ENCODE assay signal across 23 cellular contexts in the genomic region with DNA sequence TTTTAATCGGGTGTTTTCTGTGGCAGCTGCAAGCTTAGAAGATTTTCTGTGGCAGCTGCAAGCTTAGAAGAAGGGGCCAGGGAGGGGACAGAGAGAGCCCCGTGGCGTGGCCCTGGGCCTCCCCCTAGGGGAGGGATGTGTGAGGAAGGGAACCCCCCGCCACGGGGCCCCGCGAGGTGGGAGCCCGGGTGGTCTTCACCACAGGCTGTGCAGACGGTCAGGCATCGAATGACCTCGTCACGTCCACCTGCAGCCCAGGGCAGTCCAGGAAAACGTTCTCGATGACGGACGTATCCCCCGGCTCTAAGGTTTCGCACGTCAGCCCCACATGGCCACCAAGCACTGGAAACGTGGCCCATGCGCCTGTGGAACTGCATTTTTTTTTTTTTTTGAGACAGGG. TPM values are rescaled to one million over a fixed set of nuclear protein-coding genes. Genes with fewer than 3 reads are reported as not detected.
DNase-seq lines count a peak whose midpoint lies in the region; ATAC-seq and TF ChIP-seq lines count a peak whose summit lies in the region.
"Had no signal": no experiment of that assay in that cellular context is flagged by ENCODE, and none has a peak within 500 bp of the region (broad histone marks: within the 10 kb centered on the region; RNA-seq: fewer than 3 reads in every experiment).

No MANE protein-coding gene starts in this region.

- H3K4me1 ChIP-seq in psoas muscle = no peaks in the 10 kb centered on the region

- ATAC-seq in activated T-cell treated with anti-CD3 and anti-CD28 coated beads, Interleukin-2, amount 50 U/mL, for 4 hours = no peak
- ATAC-seq in psoas muscle = no peak

- H3K27ac ChIP-seq in skin epidermis (peak overlapping the region in 13 of 21 experiments; percentile 27 to 91 (median 73)), psoas muscle (no peak overlapping the region)
- H3K27ac ChIP-seq: ascending aorta, left ventricle myocardium inferior, suprapubic skin, VCaP had no signal

- no peaks in the 10 kb centered on the region for H3K27me3 ChIP-seq in GM06990 (replicated peaks; ENCODE audit: control insufficient read depth, insufficient read depth, low read length)
- peaks cover 0 to 5% (median 0%) of the 10 kb centered on the region in 3 donors for H3K27me3 ChIP-seq in psoas muscle (ENCODE audit: insufficient read depth in 3 of 3, low read length in 2 of 3)
- H3K27me3 ChIP-seq: ascending aorta, suprapubic skin had no signal

- CTCF ChIA-PET in activated CD4-positive, alpha-beta memory T cell treated with anti-CD3 and anti-CD28 coated beads for 36 hours (lab: Charles Lee) = interaction anchor here (1.3 to 6.9 kb wide), 3 partner anchors 20 to 46 kb away, joined by 3 to 41 read pairs (median 8); a partner anchor contains a TSS

- H3K27ac Mint-ChIP-seq in activated T-cell treated with anti-CD3 and anti-CD28 coated beads, Interleukin-2, amount 50 U/mL, for 24 hours = peak overlapping the region; percentile 75
- H3K27ac Mint-ChIP-seq in activated CD4-positive, alpha-beta memory T cell treated with anti-CD3 and anti-CD28 coated beads for 36 hours = peak overlapping the region; percentile 18

- intact Hi-C loops in activated CD4-positive, alpha-beta memory T cell treated with anti-CD3 and anti-CD28 coated beads for 36 hours (cut with micrococcal nuclease) = loop anchor here (1.0 kb wide), 1 partner anchor 9 kb away; no protein-coding TSS in a partner anchor
- intact Hi-C loops in psoas muscle (cut with DNase I) = no loop called here

- POLR2A ChIA-PET in activated CD4-positive, alpha-beta memory T cell treated with anti-CD3 and anti-CD28 coated beads for 36 hours (lab: Charles Lee) = interaction anchor here (1.0 to 4.6 kb wide), 6 partner anchors 8 to 60 kb away, joined by 3 to 26 read pairs (median 6); a partner anchor contains a TSS

- no peak for DNase-seq in activated T-cell treated with anti-CD3 and anti-CD28 coated beads, Interleukin-2, amount 50 U/mL, for 24 hours
- DNase-seq in activated T-cell treated with anti-CD3 and anti-CD28 coated beads, Interleukin-2, amount 50 U/mL, for 4 hours = no peak
- DNase-seq in GM06990 (ENCODE audit: extremely low read depth, insufficient read length) (peak; percentile 32), NCI-H146 (lab: John Stamatoyannopoulos, UW) (no peak), psoas muscle (no peak), NCI-H187 (lab: John Stamatoyannopoulos, UW) (no peak)
- no peak for DNase-seq in activated CD4-positive, alpha-beta memory T cell treated with anti-CD3 and anti-CD28 coated beads for 36 hours
- DNase-seq: activated naive CD4-positive, alpha-beta T cell treated with Interleukin-2 at 50 U/mL for 16 hours; DMS79; left ventricle myocardium inferior; midbrain; NCI-H1092 treated with DMSO at 0.1 percent for 48 hours; NCI-H524 treated with DMSO at 0.1 percent for 48 hours; Right ventricle myocardium superior; stimulated activated CD4-positive, alpha-beta T cell treated with anti-CD3 and anti-CD28 coated beads, Interleukin-4, amount 100 ng/mL, for 4 hours had no signal

- H3K4me3 ChIP-seq in GM06990 (replicated peaks; ENCODE audit: low read depth, low read length) (no peak overlapping the region), skin epidermis (no peak overlapping the region), psoas muscle (no peak overlapping the region)
- H3K4me3 ChIP-seq: ascending aorta, heart left ventricle, left ventricle myocardium inferior, suprapubic skin had no signal

- no peaks in the 10 kb centered on the region for H3K9me3 ChIP-seq in psoas muscle
- H3K9me3 ChIP-seq: ascending aorta, heart left ventricle, left ventricle myocardium inferior, suprapubic skin had no signal

- H3K36me3 ChIP-seq in GM06990 (ENCODE audit: control insufficient read depth, insufficient read depth, low read length) (peaks cover 46% of the 10 kb centered on the region), psoas muscle (ENCODE audit: insufficient read depth in 1 of 2, low read depth in 1 of 2) (peaks cover 3 to 43% of the 10 kb centered on the region in 2 donors)

- H3K27me3 Mint-ChIP-seq in activated T-cell treated with anti-CD3 and anti-CD28 coated beads, Interleukin-2, amount 50 U/mL, for 24 hours = no peaks in the 10 kb centered on the region
- no peaks in the 10 kb centered on the region for H3K27me3 Mint-ChIP-seq in activated T-cell treated with anti-CD3 and anti-CD28 coated beads, Interleukin-2, amount 50 U/mL, for 4 hours (ENCODE audit: low read depth)
- no peaks in the 10 kb centered on the region for H3K27me3 Mint-ChIP-seq in activated CD4-positive, alpha-beta memory T cell treated with anti-CD3 and anti-CD28 coated beads for 36 hours
- H3K27me3 Mint-ChIP-seq: T-cell had no signal

- peaks cover 89% of the 10 kb centered on the region for H3K36me3 Mint-ChIP-seq in activated T-cell treated with anti-CD3 and anti-CD28 coated beads, Interleukin-2, amount 50 U/mL, for 24 hours (ENCODE audit: low read depth)
- peaks cover 18% of the 10 kb centered on the region for H3K36me3 Mint-ChIP-seq in activated T-cell treated with anti-CD3 and anti-CD28 coated beads, Interleukin-2, amount 50 U/mL, for 4 hours (ENCODE audit: insufficient read depth)
- peaks cover 42% of the 10 kb centered on the region for H3K36me3 Mint-ChIP-seq in activated CD4-positive, alpha-beta memory T cell treated with anti-CD3 and anti-CD28 coated beads for 36 hours

- TF ChIP-seq CTCF in GM06990 (IDR thresholded peaks at IDR 0.05; ENCODE audit: insufficient read depth, low read length, poor library complexity, severe bottlenecking) = no peak
- no peak for TF ChIP-seq CTCF in psoas muscle (IDR thresholded peaks at IDR 0.05)

- no peaks in the 10 kb centered on the region for H3K9me3 Mint-ChIP-seq in activated T-cell treated with anti-CD3 and anti-CD28 coated beads, Interleukin-2, amount 50 U/mL, for 24 hours
- H3K9me3 Mint-ChIP-seq in activated T-cell treated with anti-CD3 and anti-CD28 coated beads, Interleukin-2, amount 50 U/mL, for 4 hours = no peaks in the 10 kb centered on the region
- H3K9me3 Mint-ChIP-seq in activated CD4-positive, alpha-beta memory T cell treated with anti-CD3 and anti-CD28 coated beads for 36 hours = no peaks in the 10 kb centered on the region
- H3K9me3 Mint-ChIP-seq: CD8-positive, alpha-beta memory T cell; neural crest cell; T-cell had no signal

- WGBS in psoas muscle, 3 donors = 54 to 68% (median 56%) methylated on average over 21 of the region's 21 CpGs

- peaks cover 65% of the 10 kb centered on the region for H3K4me1 Mint-ChIP-seq in activated T-cell treated with anti-CD3 and anti-CD28 coated beads, Interleukin-2, amount 50 U/mL, for 24 hours (ENCODE audit: low read depth)
- H3K4me1 Mint-ChIP-seq in activated T-cell treated with anti-CD3 and anti-CD28 coated beads, Interleukin-2, amount 50 U/mL, for 4 hours (ENCODE audit: low read depth) = peaks cover 46% of the 10 kb centered on the region
- peaks cover 49% of the 10 kb centered on the region for H3K4me1 Mint-ChIP-seq in activated CD4-positive, alpha-beta memory T cell treated with anti-CD3 and anti-CD28 coated beads for 36 hours (ENCODE audit: low read depth)

- no peak overlapping the region for H3K4me3 Mint-ChIP-seq in activated T-cell treated with anti-CD3 and anti-CD28 coated beads, Interleukin-2, amount 50 U/mL, for 24 hours
- H3K4me3 Mint-ChIP-seq in activated T-cell treated with anti-CD3 and anti-CD28 coated beads, Interleukin-2, amount 50 U/mL, for 4 hours = no peak overlapping the region
- H3K4me3 Mint-ChIP-seq in activated CD4-positive, alpha-beta memory T cell treated with anti-CD3 and anti-CD28 coated beads for 36 hours = no peak overlapping the region
- H3K4me3 Mint-ChIP-seq: neural crest cell had no signal

RNA-seq across cellular contexts. Expression of a gene that starts 8.6 kb away (rescaled TPM):
- total RNA-seq in activated T-cell treated with anti-CD3 and anti-CD28 coated beads, Interleukin-2, amount 50 U/mL, for 4 hours = 100 to 1,000 TPM; 303 to 380 (median 323) TPM
- 100 to 1,000 TPM; 204 to 207 TPM for total RNA-seq in activated CD4-positive, alpha-beta memory T cell treated with anti-CD3 and anti-CD28 coated beads for 36 hours
- 100 to 1,000 TPM; 133 to 147 (median 143) TPM for total RNA-seq in psoas muscle
- polyA plus RNA-seq in psoas muscle = 100 to 1,000 TPM; 170 to 243 (median 217) TPM

RNA-seq across cellular contexts. Expression of a gene that starts 17.2 kb away (rescaled TPM):
- total RNA-seq in activated T-cell treated with anti-CD3 and anti-CD28 coated beads, Interleukin-2, amount 50 U/mL, for 4 hours = 100 to 1,000 TPM; 148 to 165 (median 162) TPM
- total RNA-seq in activated CD4-positive, alpha-beta memory T cell treated with anti-CD3 and anti-CD28 coated beads for 36 hours = 100 to 1,000 TPM; 274 to 275 TPM
- 100 to 1,000 TPM; 279 to 560 (median 304) TPM for total RNA-seq in psoas muscle
- 100 to 1,000 TPM; 490 to 762 (median 618) TPM for polyA plus RNA-seq in psoas muscle

RNA-seq across cellular contexts. Expression of a gene that starts 19.7 kb away (rescaled TPM):
- 100 to 1,000 TPM; 128 to 133 (median 133) TPM for total RNA-seq in activated T-cell treated with anti-CD3 and anti-CD28 coated beads, Interleukin-2, amount 50 U/mL, for 4 hours
- 100 to 1,000 TPM; 136 to 142 TPM for total RNA-seq in activated CD4-positive, alpha-beta memory T cell treated with anti-CD3 and anti-CD28 coated beads for 36 hours
- 1 to 10 TPM; 2.0 to 4.0 (median 3.2) TPM for total RNA-seq in psoas muscle
- 1 to 10 TPM; 1.2 to 1.8 (median 1.8) TPM for polyA plus RNA-seq in psoas muscle

RNA-seq across cellular contexts. Expression of a gene that starts 46.7 kb away (rescaled TPM):
- 1 to 10 TPM; 7.1 to 8.7 (median 8.6) TPM for total RNA-seq in activated T-cell treated with anti-CD3 and anti-CD28 coated beads, Interleukin-2, amount 50 U/mL, for 4 hours
- 10 to 100 TPM; 28.3 to 29.3 TPM for total RNA-seq in activated CD4-positive, alpha-beta memory T cell treated with anti-CD3 and anti-CD28 coated beads for 36 hours
- total RNA-seq in psoas muscle = 10 to 100 TPM in 3 of 4 donors, 1 to 10 TPM in 1; 5.2 to 19.5 (median 16.5) TPM
- polyA plus RNA-seq in psoas muscle = 10 to 100 TPM in 1 of 3 donors, 1 to 10 TPM in 2; 2.6 to 10.1 (median 3.3) TPM

Comparison
In these comparisons a context has a peak if more than half of its experiments do, and no peak if none do; other contexts are left out.
1. RNA of a gene that starts 19.7 kb away (total RNA-seq): 136 to 142 TPM in activated CD4-positive, alpha-beta memory T cell treated with anti-CD3 and anti-CD28 coated beads for 36 hours and 128 to 133 TPM in activated T-cell treated with anti-CD3 and anti-CD28 coated beads, Interleukin-2, amount 50 U/mL, for 4 hours; 2.0 to 4.0 TPM in psoas muscle; every median in the first group is over 10 times any median in the second.